26 cellular contexts compared by ENCODE assay signal in the genomic region with DNA sequence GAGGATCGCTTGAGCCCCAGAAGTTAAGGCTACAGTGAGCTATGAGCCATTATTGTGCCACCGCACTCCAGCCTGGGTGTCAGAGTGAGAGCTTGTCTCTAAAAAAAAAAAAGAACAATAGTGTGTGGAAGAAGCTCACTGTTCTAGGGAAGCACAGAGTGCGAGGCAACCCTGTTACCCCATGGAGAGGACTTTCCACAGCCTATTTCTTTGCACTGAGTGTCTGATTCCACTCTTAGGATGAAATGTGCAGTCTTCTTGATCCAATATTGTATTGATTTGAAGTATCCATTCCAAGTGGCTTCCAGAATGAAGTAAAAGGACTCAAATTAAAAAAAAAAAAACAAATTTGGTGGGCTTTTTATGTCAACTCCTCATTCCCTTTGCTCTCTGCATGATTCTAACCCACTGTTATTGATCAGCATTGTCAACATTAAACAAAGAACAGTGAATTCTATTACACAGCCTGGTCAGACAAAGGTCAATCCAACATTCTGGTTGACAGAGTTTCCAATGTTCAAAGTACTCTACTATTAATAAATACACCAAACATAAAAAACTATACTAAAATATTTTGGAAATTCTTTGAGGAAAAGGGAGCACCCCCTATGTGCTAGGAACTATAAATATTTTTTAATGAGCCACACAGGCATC.
"Had no signal": no experiment of that assay in that cellular context is flagged by ENCODE, and none has a peak within 500 bp of the region (broad histone marks: within the 10 kb centered on the region; RNA-seq: fewer than 3 reads in every experiment).

No MANE protein-coding gene starts in this region.

- H3K4me3 Mint-ChIP-seq: mesothelial cell of epicardium; naive thymus-derived CD8-positive, alpha-beta T cell had no signal

- H3K27ac Mint-ChIP-seq: mesothelial cell of epicardium; naive thymus-derived CD8-positive, alpha-beta T cell had no signal

- H3K36me3 ChIP-seq: esophagus squamous epithelium, gastrocnemius medialis, heart right ventricle, left ventricle myocardium inferior, lower lobe of right lung had no signal

- H3K9me3 ChIP-seq: esophagus squamous epithelium, gastrocnemius medialis, heart right ventricle, left ventricle myocardium inferior, lower lobe of right lung, mucosa of descending colon had no signal

- H3K4me1 ChIP-seq: esophagus squamous epithelium, gastrocnemius medialis, heart right ventricle, left ventricle myocardium inferior, lower lobe of right lung had no signal

- H3K4me1 Mint-ChIP-seq: mesothelial cell of epicardium; naive B cell; naive thymus-derived CD8-positive, alpha-beta T cell had no signal

- H3K27me3 ChIP-seq: gastrocnemius medialis, heart right ventricle had no signal

- H3K27ac ChIP-seq: coronary artery, dorsolateral prefrontal cortex, epithelial cell of prostate, esophagus squamous epithelium, gastrocnemius medialis, heart right ventricle, left ventricle myocardium inferior, lower lobe of right lung had no signal

- ATAC-seq: esophagus mucosa; gastrocnemius medialis; heart right ventricle; left cardiac atrium; lower lobe of right lung; naive thymus-derived CD8-positive, alpha-beta T cell had no signal

- FAIRE-seq: islet of Langerhans, keratinocyte had no signal

- H3K4me3 ChIP-seq: coronary artery, dorsolateral prefrontal cortex, esophagus squamous epithelium, gastrocnemius medialis, heart right ventricle, left ventricle myocardium inferior, lower lobe of right lung, mucosa of descending colon had no signal

- H3K9me3 Mint-ChIP-seq: mesothelial cell of epicardium had no signal

- H3K36me3 Mint-ChIP-seq: mesothelial cell of epicardium; naive thymus-derived CD8-positive, alpha-beta T cell had no signal

- DNase-seq: dermis blood vessel endothelial cell; dorsolateral prefrontal cortex; effector CD4-positive, alpha-beta T cell; effector memory CD4-positive, alpha-beta T cell; erythroblast; esophagus squamous epithelium; foreskin fibroblast; foreskin melanocyte; gastrocnemius medialis; glutamatergic neuron; head of caudate nucleus; heart right ventricle; hippocampal formation; left cardiac atrium; left ventricle myocardium inferior; lower lobe of right lung; mesenchymal stem cell; mucosa of descending colon; naive B cell; naive thymus-derived CD8-positive, alpha-beta T cell had no signal
